ENCODE assay signal across 8 cellular contexts in the genomic region with DNA sequence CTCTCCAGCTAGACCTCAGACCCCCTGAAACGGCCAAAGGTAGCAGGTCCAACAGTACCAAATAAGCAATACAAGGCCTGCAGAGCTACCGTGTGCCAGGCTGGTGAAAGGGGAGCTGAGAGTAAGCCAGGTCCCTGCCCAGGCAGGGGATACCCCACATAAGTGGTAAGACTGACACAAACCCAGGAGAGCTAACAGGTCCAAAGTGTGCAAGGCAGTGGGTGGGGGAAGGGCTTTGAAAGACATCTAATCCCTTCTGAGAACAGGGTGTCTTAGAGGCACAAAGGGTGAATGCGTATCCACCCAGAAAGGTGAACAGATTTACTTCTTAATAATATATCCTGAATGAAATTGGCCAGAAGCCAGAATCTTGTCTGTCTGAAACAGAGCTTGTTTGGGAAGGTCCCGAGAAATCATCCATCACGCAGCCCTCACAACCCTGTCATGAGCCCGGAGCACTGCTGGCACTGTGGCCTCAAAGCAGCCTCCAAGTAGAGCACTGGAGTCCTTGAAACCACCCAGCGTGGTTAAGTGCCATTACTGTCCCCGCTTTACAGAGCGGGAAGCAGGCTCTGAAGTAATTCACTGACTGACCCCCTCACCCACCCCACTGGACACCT. TPM values are rescaled to one million over a fixed set of nuclear protein-coding genes. Genes with fewer than 3 reads are reported as not detected.
DNase-seq lines count a peak whose midpoint lies in the region; ATAC-seq and TF ChIP-seq lines count a peak whose summit lies in the region.

No MANE protein-coding gene starts in this region.

- TF ChIP-seq CTCF in ascending aorta (IDR thresholded peaks at IDR 0.05) = no peak
- TF ChIP-seq CTCF in spleen (IDR thresholded peaks at IDR 0.05 in 8 of 11, conservative IDR thresholded peaks at IDR 0.05 in 3 of 11) = no peak

- H3K4me1 ChIP-seq in ES-I3 (ENCODE audit: insufficient read depth, low read length) = peaks cover 38% of the 10 kb centered on the region
- peaks cover 56% of the 10 kb centered on the region for H3K4me1 ChIP-seq in HUES48 (ENCODE audit: control insufficient read depth, insufficient read depth, low read length)
- H3K4me1 ChIP-seq in ascending aorta = peaks cover 3 to 45% of the 10 kb centered on the region in 2 donors
- peaks cover 37% of the 10 kb centered on the region for H3K4me1 ChIP-seq in iPS-20b (ENCODE audit: insufficient read depth, low read length)
- peaks cover 24 to 71% (median 64%) of the 10 kb centered on the region in 6 donors for H3K4me1 ChIP-seq in spleen

- intact Hi-C loops in ascending aorta (cut with DNase I) (loop anchor here (2.0 kb wide), 1 partner anchor 15 kb away; no protein-coding TSS in a partner anchor), spleen (cut with DNase I; ENCODE audit: low total_unique reads) (no loop called here)

- H3K9ac ChIP-seq in ES-I3 (ENCODE audit: low read depth, low read length) (peak overlapping the region; percentile 91), HUES48 (ENCODE audit: low read depth, low read length) (peak overlapping the region; percentile 87), iPS-20b (ENCODE audit: low read depth, low read length) (peak overlapping the region; percentile 99)

- H3K4me3 ChIP-seq in HUES48 (ENCODE audit: low read depth, low read length) = peak overlapping the region; percentile 84
- H3K4me3 ChIP-seq in ascending aorta = peak overlapping the region; percentile 63 to 87
- H3K4me3 ChIP-seq in iPS-20b (ENCODE audit: low read length) = peak overlapping the region; percentile 98
- peak overlapping the region; percentile 92 to 100 (median 98) for H3K4me3 ChIP-seq in spleen

- 11 to 23% (median 14%) methylated on average over 8 to 9 of the region's 9 CpGs for WGBS in spleen, 5 donors

- TF ChIP-seq POLR2A in spleen (IDR thresholded peaks at IDR 0.05) = no peak

- H3K36me3 ChIP-seq in ES-I3 (ENCODE audit: insufficient read depth, low read length) (peaks cover 15% of the 10 kb centered on the region; the same call in 1 of the 2 replicates), HUES48 (ENCODE audit: control insufficient read depth, insufficient read depth, low read length) (peaks cover 19% of the 10 kb centered on the region), ascending aorta (no peaks in the 10 kb centered on the region), iPS-20b (ENCODE audit: insufficient read depth, low read depth, low read length) (peaks cover 17% of the 10 kb centered on the region; the same call in 1 of the 2 replicates), spleen (no peaks in the 10 kb centered on the region)

- H3K27me3 ChIP-seq in HUES48 (ENCODE audit: control insufficient read depth, insufficient read depth, low read length) (peaks cover 3% of the 10 kb centered on the region; the same call in 1 of the 2 replicates), ascending aorta (no peaks in the 10 kb centered on the region), iPS-20b (ENCODE audit: insufficient read depth, low read length) (0 out of 2 replicates have a peak, but pooled peaks cover 9% of the 10 kb centered on the region), spleen (replicated peaks in 1 of 7) (no peaks in the 10 kb centered on the region)

- no peak for ATAC-seq in GM18858 (IDR thresholded peaks at IDR 0.05; ENCODE audit: unreplicated experiment)

- DNase-seq in ascending aorta (ENCODE audit: low spot score in 2 of 2) = no peak
- DNase-seq in spleen = no peak
- no peak for DNase-seq in SW480 (ENCODE audit: low spot score)
- no peak for DNase-seq in COLO829 (ENCODE audit: low spot score)

- H3K9me3 ChIP-seq in ES-I3 (ENCODE audit: control insufficient read depth, insufficient read depth, low read length) (no peaks in the 10 kb centered on the region), HUES48 (ENCODE audit: control insufficient read depth, insufficient read depth, low read length) (no peaks in the 10 kb centered on the region), ascending aorta (no peaks in the 10 kb centered on the region), iPS-20b (ENCODE audit: insufficient read depth, low read depth, low read length) (no peaks in the 10 kb centered on the region), spleen (no peaks in the 10 kb centered on the region)

- H3K27ac ChIP-seq in HUES48 (ENCODE audit: low read depth, low read length) (peak overlapping the region; percentile 91), ascending aorta (peak overlapping the region; percentile 73 to 81), iPS-20b (ENCODE audit: low read length) (no peak overlapping the region), spleen (peak overlapping the region; percentile 75 to 98 (median 94))

RNA-seq across cellular contexts. Expression of a gene that starts 1.5 kb away (rescaled TPM):
- 219 TPM for total RNA-seq in ascending aorta
- total RNA-seq in spleen = 100 to 1,000 TPM; 253 to 490 (median 287) TPM
- 100 to 1,000 TPM; 110 to 195 (median 137) TPM for polyA plus RNA-seq in spleen
